ENCODE assay signal across 1 cellular context in the genomic region with DNA sequence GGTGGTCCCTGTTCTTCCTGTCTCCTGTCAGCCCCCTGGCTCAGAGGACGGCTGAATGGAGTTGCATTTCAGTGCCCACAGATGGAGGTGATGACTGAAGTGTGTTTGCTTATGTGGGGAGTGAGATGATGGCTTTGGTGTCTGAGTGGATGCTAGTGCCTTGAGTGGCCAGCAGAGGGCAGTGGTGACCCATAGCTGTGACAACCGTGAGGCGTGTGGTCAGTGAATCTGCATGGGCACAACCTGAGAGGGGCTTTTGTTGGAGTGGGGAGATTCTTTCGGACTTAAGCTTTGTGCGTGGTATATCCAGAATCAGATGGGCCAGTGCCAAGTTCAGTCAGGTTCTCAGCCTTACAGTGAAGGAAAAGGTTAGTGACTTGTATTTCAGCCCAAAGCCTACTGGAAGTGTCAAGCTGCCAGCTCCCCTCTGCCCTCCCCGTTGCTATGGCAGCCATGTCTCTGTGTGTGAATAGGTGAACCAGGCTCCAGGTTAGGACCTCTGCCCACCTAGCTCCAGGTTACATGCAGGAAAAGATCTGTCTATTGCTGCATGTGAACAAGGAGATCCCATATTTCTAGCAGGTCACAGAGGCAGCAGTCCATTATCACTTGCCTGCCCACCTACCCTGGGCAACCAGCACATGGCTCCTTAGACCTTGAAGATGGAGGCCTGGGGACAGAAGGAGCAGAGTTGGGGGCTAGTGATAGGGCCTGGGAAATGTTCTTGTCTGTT.
TF ChIP-seq lines count a peak whose summit lies in the region.

No MANE protein-coding gene starts in this region.

TF ChIP-seq in K562, 482 proteins besides CTCF, POLR2A, EP300 and RAD21 (continued from another document and continues in another):
- TF ChIP-seq ZBTB7A (IDR thresholded peaks at IDR 0.05; ENCODE audit: borderline replicate concordance, control insufficient read depth, low read depth, low read length), result peak; percentile 68
- TF ChIP-seq LEF1 (IDR thresholded peaks at IDR 0.05), result 0 out of 2 replicates have a peak, but pooled peaks have one; percentile 47
- TF ChIP-seq IRF2 (CRISPR knock-in tag; IDR thresholded peaks at IDR 0.05), result no peak
- no peak for TF ChIP-seq GATAD2A (IDR thresholded peaks at IDR 0.05)
- TF ChIP-seq SAP30 (IDR thresholded peaks at IDR 0.05; ENCODE audit: borderline replicate concordance, insufficient read depth, low read depth, low read length, poor library complexity, severe bottlenecking), result no peak
- TF ChIP-seq, protein P1, sequence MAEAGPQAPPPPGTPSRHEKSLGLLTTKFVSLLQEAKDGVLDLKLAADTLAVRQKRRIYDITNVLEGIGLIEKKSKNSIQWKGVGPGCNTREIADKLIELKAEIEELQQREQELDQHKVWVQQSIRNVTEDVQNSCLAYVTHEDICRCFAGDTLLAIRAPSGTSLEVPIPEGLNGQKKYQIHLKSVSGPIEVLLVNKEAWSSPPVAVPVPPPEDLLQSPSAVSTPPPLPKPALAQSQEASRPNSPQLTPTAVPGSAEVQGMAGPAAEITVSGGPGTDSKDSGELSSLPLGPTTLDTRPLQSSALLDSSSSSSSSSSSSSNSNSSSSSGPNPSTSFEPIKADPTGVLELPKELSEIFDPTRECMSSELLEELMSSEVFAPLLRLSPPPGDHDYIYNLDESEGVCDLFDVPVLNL (CRISPR knock-in tag; IDR thresholded peaks at IDR 0.05; ENCODE audit: low read depth), result no peak
- no peak for TF ChIP-seq ZKSCAN1 (IDR thresholded peaks at IDR 0.05; ENCODE audit: low read depth, low read length)
- TF ChIP-seq KAT2B (IDR thresholded peaks at IDR 0.05; ENCODE audit: low read depth, low read length), result no peak
- no peak for TF ChIP-seq TARDBP (IDR thresholded peaks at IDR 0.05)
- TF ChIP-seq, protein P2, sequence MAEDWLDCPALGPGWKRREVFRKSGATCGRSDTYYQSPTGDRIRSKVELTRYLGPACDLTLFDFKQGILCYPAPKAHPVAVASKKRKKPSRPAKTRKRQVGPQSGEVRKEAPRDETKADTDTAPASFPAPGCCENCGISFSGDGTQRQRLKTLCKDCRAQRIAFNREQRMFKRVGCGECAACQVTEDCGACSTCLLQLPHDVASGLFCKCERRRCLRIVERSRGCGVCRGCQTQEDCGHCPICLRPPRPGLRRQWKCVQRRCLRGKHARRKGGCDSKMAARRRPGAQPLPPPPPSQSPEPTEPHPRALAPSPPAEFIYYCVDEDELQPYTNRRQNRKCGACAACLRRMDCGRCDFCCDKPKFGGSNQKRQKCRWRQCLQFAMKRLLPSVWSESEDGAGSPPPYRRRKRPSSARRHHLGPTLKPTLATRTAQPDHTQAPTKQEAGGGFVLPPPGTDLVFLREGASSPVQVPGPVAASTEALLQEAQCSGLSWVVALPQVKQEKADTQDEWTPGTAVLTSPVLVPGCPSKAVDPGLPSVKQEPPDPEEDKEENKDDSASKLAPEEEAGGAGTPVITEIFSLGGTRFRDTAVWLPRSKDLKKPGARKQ (CRISPR knock-in tag; IDR thresholded peaks at IDR 0.05), result no peak
- no peak for TF ChIP-seq ZNF316 (IDR thresholded peaks at IDR 0.05)
- TF ChIP-seq ZNF41 (CRISPR knock-in tag; conservative IDR thresholded peaks at IDR 0.05), result no peak
- TF ChIP-seq L3MBTL2 (IDR thresholded peaks at IDR 0.05), result 0 out of 2 replicates have a peak, but pooled peaks have one; percentile 20
- no peak for TF ChIP-seq NCOR1 (IDR thresholded peaks at IDR 0.05)
- no peak for TF ChIP-seq ZBTB17 (CRISPR knock-in tag; IDR thresholded peaks at IDR 0.05)
- TF ChIP-seq MEIS2 (IDR thresholded peaks at IDR 0.05; ENCODE audit: partially characterized antibody), result peak; percentile 91
- TF ChIP-seq, protein P3, sequence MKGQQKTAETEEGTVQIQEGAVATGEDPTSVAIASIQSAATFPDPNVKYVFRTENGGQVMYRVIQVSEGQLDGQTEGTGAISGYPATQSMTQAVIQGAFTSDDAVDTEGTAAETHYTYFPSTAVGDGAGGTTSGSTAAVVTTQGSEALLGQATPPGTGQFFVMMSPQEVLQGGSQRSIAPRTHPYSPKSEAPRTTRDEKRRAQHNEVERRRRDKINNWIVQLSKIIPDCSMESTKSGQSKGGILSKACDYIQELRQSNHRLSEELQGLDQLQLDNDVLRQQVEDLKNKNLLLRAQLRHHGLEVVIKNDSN (CRISPR knock-in tag; IDR thresholded peaks at IDR 0.05), result no peak
- no peak for TF ChIP-seq CBFA2T2 (conservative IDR thresholded peaks at IDR 0.05)
- TF ChIP-seq YBX1 (IDR thresholded peaks at IDR 0.05), result no peak
- TF ChIP-seq HLTF (IDR thresholded peaks at IDR 0.05), result 0 out of 2 replicates have a peak, but pooled peaks have one; percentile 56
- TF ChIP-seq HEY1 (CRISPR knock-in tag; IDR thresholded peaks at IDR 0.05; ENCODE audit: borderline replicate concordance), result no peak
- no peak for TF ChIP-seq HMG20A (CRISPR knock-in tag; conservative IDR thresholded peaks at IDR 0.05)
- TF ChIP-seq, protein P4, sequence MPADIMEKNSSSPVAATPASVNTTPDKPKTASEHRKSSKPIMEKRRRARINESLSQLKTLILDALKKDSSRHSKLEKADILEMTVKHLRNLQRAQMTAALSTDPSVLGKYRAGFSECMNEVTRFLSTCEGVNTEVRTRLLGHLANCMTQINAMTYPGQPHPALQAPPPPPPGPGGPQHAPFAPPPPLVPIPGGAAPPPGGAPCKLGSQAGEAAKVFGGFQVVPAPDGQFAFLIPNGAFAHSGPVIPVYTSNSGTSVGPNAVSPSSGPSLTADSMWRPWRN (IDR thresholded peaks at IDR 0.05; ENCODE audit: low read depth), result no peak
- no peak for TF ChIP-seq NFE2L1 (tag; IDR thresholded peaks at IDR 0.05; ENCODE audit: borderline replicate concordance, low read depth)
- TF ChIP-seq SP1 (CRISPR knock-in tag; IDR thresholded peaks at IDR 0.05), result peak; percentile 36; the same call in 1 of the 2 replicates
- TF ChIP-seq FOXK2 (conservative IDR thresholded peaks at IDR 0.05 in 1 of 2, IDR thresholded peaks at IDR 0.05 in 1 of 2; ENCODE audit: low read depth in 2 of 2), result peak in 1 of 2 experiments; percentile 45; a peak in 1 of 4 replicates
- TF ChIP-seq KLF16 (IDR thresholded peaks at IDR 0.05), result no peak
- TF ChIP-seq CTBP1 (IDR thresholded peaks at IDR 0.05; ENCODE audit: borderline replicate concordance), result peak; percentile 83
- TF ChIP-seq RBM34 (IDR thresholded peaks at IDR 0.05; ENCODE audit: borderline replicate concordance, insufficient read depth, low read length), result no peak
- TF ChIP-seq NR4A1 (CRISPR knock-in tag; IDR thresholded peaks at IDR 0.05), result no peak
- TF ChIP-seq NR4A1 (tag; IDR thresholded peaks at IDR 0.05), result no peak
- TF ChIP-seq SNIP1 (IDR thresholded peaks at IDR 0.05; ENCODE audit: low read depth), result no peak
- no peak for TF ChIP-seq WHSC1 (IDR thresholded peaks at IDR 0.05; ENCODE audit: low read length)
- peak; percentile 38 for TF ChIP-seq POLR2B (IDR thresholded peaks at IDR 0.05; ENCODE audit: low read depth, partially characterized antibody)
- TF ChIP-seq, protein P5, sequence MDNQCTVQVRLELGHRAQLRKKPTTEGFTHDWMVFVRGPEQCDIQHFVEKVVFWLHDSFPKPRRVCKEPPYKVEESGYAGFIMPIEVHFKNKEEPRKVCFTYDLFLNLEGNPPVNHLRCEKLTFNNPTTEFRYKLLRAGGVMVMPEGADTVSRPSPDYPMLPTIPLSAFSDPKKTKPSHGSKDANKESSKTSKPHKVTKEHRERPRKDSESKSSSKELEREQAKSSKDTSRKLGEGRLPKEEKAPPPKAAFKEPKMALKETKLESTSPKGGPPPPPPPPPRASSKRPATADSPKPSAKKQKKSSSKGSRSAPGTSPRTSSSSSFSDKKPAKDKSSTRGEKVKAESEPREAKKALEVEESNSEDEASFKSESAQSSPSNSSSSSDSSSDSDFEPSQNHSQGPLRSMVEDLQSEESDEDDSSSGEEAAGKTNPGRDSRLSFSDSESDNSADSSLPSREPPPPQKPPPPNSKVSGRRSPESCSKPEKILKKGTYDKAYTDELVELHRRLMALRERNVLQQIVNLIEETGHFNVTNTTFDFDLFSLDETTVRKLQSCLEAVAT (IDR thresholded peaks at IDR 0.05), result peak in 1 of 2 experiments; percentile 76; a peak in 1 of 4 replicates
- no peak for TF ChIP-seq FOXA1 (IDR thresholded peaks at IDR 0.05; ENCODE audit: borderline replicate concordance)
- 0 out of 2 replicates have a peak, but pooled peaks have one; percentile 15 for TF ChIP-seq JUN (IDR thresholded peaks at IDR 0.05; ENCODE audit: borderline replicate concordance, low read depth, low read length)
- TF ChIP-seq JUN (CRISPR knock-in tag; IDR thresholded peaks at IDR 0.05; ENCODE audit: borderline replicate concordance), result no peak
- no peak for TF ChIP-seq ZFPM2 (CRISPR knock-in tag; IDR thresholded peaks at IDR 0.05)
- TF ChIP-seq RBM22 (IDR thresholded peaks at IDR 0.05; ENCODE audit: low read depth, low read length, poor library complexity, severe bottlenecking), result no peak
- TF ChIP-seq POLR2AphosphoS2 (IDR thresholded peaks at IDR 0.05; ENCODE audit: low read length), result peak; percentile 97
- TF ChIP-seq TAL1 (IDR thresholded peaks at IDR 0.05), result no peak
- TF ChIP-seq BHLHE40 (IDR thresholded peaks at IDR 0.05; ENCODE audit: low read length), result 0 out of 2 replicates have a peak, but pooled peaks have one; percentile 50
- 0 out of 2 replicates have a peak, but pooled peaks have one; percentile 37 for TF ChIP-seq ESRRA (IDR thresholded peaks at IDR 0.05; ENCODE audit: borderline replicate concordance, low read depth)
- TF ChIP-seq GABPB1 (CRISPR knock-in tag; IDR thresholded peaks at IDR 0.05), result peak; percentile 34; the same call in 1 of the 2 replicates
- no peak for TF ChIP-seq SMARCB1 (IDR thresholded peaks at IDR 0.05; ENCODE audit: insufficient read length, low read depth)
- TF ChIP-seq, protein P6, sequence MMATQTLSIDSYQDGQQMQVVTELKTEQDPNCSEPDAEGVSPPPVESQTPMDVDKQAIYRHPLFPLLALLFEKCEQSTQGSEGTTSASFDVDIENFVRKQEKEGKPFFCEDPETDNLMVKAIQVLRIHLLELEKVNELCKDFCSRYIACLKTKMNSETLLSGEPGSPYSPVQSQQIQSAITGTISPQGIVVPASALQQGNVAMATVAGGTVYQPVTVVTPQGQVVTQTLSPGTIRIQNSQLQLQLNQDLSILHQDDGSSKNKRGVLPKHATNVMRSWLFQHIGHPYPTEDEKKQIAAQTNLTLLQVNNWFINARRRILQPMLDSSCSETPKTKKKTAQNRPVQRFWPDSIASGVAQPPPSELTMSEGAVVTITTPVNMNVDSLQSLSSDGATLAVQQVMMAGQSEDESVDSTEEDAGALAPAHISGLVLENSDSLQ (IDR thresholded peaks at IDR 0.05), result peak; percentile 44
- TF ChIP-seq ZFP1 (CRISPR knock-in tag; IDR thresholded peaks at IDR 0.05), result no peak
- TF ChIP-seq NR3C1 (CRISPR knock-in tag; IDR thresholded peaks at IDR 0.05), result no peak
- TF ChIP-seq ZNF431 (CRISPR knock-in tag; IDR thresholded peaks at IDR 0.05), result no peak
- TF ChIP-seq ZNF384 (IDR thresholded peaks at IDR 0.05; ENCODE audit: low read depth, low read length), result peak; percentile 48; the same call in 1 of the 2 replicates
- peak; percentile 70; the same call in 1 of the 2 replicates for TF ChIP-seq RFX1 (IDR thresholded peaks at IDR 0.05)
- no peak for TF ChIP-seq MBD2 (IDR thresholded peaks at IDR 0.05; ENCODE audit: borderline replicate concordance, low read depth)
- TF ChIP-seq BRD4 (IDR thresholded peaks at IDR 0.05), result no peak
- TF ChIP-seq, protein P7, sequence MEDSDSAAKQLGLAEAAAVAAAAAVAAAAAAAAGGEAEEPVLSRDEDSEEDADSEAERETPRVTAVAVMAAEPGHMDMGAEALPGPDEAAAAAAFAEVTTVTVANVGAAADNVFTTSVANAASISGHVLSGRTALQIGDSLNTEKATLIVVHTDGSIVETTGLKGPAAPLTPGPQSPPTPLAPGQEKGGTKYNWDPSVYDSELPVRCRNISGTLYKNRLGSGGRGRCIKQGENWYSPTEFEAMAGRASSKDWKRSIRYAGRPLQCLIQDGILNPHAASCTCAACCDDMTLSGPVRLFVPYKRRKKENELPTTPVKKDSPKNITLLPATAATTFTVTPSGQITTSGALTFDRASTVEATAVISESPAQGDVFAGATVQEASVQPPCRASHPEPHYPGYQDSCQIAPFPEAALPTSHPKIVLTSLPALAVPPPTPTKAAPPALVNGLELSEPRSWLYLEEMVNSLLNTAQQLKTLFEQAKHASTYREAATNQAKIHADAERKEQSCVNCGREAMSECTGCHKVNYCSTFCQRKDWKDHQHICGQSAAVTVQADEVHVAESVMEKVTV (CRISPR knock-in tag; IDR thresholded peaks at IDR 0.05), result peak; percentile 91
- no peak for TF ChIP-seq FOSL1 (tag; conservative IDR thresholded peaks at IDR 0.05)
- TF ChIP-seq KLF6 (CRISPR knock-in tag; IDR thresholded peaks at IDR 0.05; ENCODE audit: borderline replicate concordance), result no peak
- 0 out of 2 replicates have a peak, but pooled peaks have one; percentile 24 for TF ChIP-seq ARID1B (IDR thresholded peaks at IDR 0.05)
- no peak for TF ChIP-seq MAFG (tag; conservative IDR thresholded peaks at IDR 0.05)
- TF ChIP-seq SOX6 (IDR thresholded peaks at IDR 0.05), result peak; percentile 38; the same call in 1 of the 2 replicates
- TF ChIP-seq, protein P8, sequence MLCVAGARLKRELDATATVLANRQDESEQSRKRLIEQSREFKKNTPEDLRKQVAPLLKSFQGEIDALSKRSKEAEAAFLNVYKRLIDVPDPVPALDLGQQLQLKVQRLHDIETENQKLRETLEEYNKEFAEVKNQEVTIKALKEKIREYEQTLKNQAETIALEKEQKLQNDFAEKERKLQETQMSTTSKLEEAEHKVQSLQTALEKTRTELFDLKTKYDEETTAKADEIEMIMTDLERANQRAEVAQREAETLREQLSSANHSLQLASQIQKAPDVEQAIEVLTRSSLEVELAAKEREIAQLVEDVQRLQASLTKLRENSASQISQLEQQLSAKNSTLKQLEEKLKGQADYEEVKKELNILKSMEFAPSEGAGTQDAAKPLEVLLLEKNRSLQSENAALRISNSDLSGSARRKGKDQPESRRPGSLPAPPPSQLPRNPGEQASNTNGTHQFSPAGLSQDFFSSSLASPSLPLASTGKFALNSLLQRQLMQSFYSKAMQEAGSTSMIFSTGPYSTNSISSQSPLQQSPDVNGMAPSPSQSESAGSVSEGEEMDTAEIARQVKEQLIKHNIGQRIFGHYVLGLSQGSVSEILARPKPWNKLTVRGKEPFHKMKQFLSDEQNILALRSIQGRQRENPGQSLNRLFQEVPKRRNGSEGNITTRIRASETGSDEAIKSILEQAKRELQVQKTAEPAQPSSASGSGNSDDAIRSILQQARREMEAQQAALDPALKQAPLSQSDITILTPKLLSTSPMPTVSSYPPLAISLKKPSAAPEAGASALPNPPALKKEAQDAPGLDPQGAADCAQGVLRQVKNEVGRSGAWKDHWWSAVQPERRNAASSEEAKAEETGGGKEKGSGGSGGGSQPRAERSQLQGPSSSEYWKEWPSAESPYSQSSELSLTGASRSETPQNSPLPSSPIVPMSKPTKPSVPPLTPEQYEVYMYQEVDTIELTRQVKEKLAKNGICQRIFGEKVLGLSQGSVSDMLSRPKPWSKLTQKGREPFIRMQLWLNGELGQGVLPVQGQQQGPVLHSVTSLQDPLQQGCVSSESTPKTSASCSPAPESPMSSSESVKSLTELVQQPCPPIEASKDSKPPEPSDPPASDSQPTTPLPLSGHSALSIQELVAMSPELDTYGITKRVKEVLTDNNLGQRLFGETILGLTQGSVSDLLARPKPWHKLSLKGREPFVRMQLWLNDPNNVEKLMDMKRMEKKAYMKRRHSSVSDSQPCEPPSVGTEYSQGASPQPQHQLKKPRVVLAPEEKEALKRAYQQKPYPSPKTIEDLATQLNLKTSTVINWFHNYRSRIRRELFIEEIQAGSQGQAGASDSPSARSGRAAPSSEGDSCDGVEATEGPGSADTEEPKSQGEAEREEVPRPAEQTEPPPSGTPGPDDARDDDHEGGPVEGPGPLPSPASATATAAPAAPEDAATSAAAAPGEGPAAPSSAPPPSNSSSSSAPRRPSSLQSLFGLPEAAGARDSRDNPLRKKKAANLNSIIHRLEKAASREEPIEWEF (CRISPR knock-in tag; IDR thresholded peaks at IDR 0.05), result no peak
- no peak for TF ChIP-seq ZNF274 (IDR thresholded peaks at IDR 0.05; ENCODE audit: borderline replicate concordance, low read depth, low read length)
